In genomic region chr3:125051715-125052581, GRCh38 we compare ENCODE assay signal across 8 cellular contexts. TPM values are rescaled to one million over a fixed set of nuclear protein-coding genes. Genes with fewer than 3 reads are reported as not detected.
DNase-seq lines count a peak whose midpoint lies in the region; ATAC-seq and TF ChIP-seq lines count a peak whose summit lies in the region.

No MANE protein-coding gene starts in this region.

- peak overlapping the region; percentile 36 to 57 (median 41) for H3K9ac ChIP-seq in skeletal muscle tissue (ENCODE audit: low read depth in 1 of 3, low read length in 3 of 3)

- H3K27ac ChIP-seq in Peyer's patch = peak overlapping the region; percentile 60 to 93 (median 80)
- H3K27ac ChIP-seq in left ventricle myocardium inferior (replicated peaks) = peak overlapping the region; percentile 96
- H3K27ac ChIP-seq in skeletal muscle tissue (ENCODE audit: low read depth, low read length) = peak overlapping the region; percentile 77

- H3K27me3 ChIP-seq in Peyer's patch (no peaks in the 10 kb centered on the region), left ventricle myocardium inferior (ENCODE audit: low read depth) (no peaks in the 10 kb centered on the region), skeletal muscle tissue (ENCODE audit: control insufficient read depth in 3 of 3, insufficient read depth in 3 of 3, low read length in 3 of 3) (no peaks in the 10 kb centered on the region)

- ATAC-seq in GM18511 (IDR thresholded peaks at IDR 0.05; ENCODE audit: unreplicated experiment) (peak; percentile 33), GM19328 (IDR thresholded peaks at IDR 0.05; ENCODE audit: unreplicated experiment) (no peak)

- H3K36me3 ChIP-seq in Peyer's patch = no peaks in the 10 kb centered on the region
- peaks cover 4% of the 10 kb centered on the region for H3K36me3 ChIP-seq in left ventricle myocardium inferior
- peaks cover 0 to 6% (median 0%) of the 10 kb centered on the region in 3 donors for H3K36me3 ChIP-seq in skeletal muscle tissue (ENCODE audit: control insufficient read depth in 3 of 3, insufficient read depth in 3 of 3, low read length in 3 of 3)

- TF ChIP-seq POLR2A in Peyer's patch (IDR thresholded peaks at IDR 0.05) = no peak

- peak; percentile 52 to 64 (median 57) for DNase-seq in Peyer's patch
- DNase-seq in activated gamma-delta T cell treated with anti-CD3 and anti-CD28 coated beads, Interleukin-2, amount 50 U/mL, for 16 hours (ENCODE audit: low read depth) = peak; percentile 69
- DNase-seq in left ventricle myocardium inferior = peak; percentile 70
- no peak for DNase-seq in NCI-H1436 (lab: John Stamatoyannopoulos, UW)
- no peak for DNase-seq in cerebellar nuclear complex (lab: John Stamatoyannopoulos, UW)

- intact Hi-C loops in left ventricle myocardium inferior (cut with micrococcal nuclease) = loop anchor here (10.0 kb wide), 1 partner anchor 57 kb away; no protein-coding TSS in a partner anchor

- peaks cover 0 to 38% (median 10%) of the 10 kb centered on the region in 4 donors for H3K4me1 ChIP-seq in Peyer's patch
- peaks cover 92% of the 10 kb centered on the region for H3K4me1 ChIP-seq in left ventricle myocardium inferior
- H3K4me1 ChIP-seq in skeletal muscle tissue (ENCODE audit: control insufficient read depth in 3 of 3, insufficient read depth in 3 of 3, low read length in 3 of 3) = peaks cover 55 to 70% (median 69%) of the 10 kb centered on the region in 3 donors

- H3K4me3 ChIP-seq in Peyer's patch = peak overlapping the region; percentile 3 to 30 (median 8)
- H3K4me3 ChIP-seq in left ventricle myocardium inferior = peak overlapping the region; percentile 90
- H3K4me3 ChIP-seq in skeletal muscle tissue (ENCODE audit: low read length in 3 of 3) = peak overlapping the region; percentile 11 to 89 (median 47)

- H3K9me3 ChIP-seq in Peyer's patch (no peaks in the 10 kb centered on the region), left ventricle myocardium inferior (replicated peaks) (no peaks in the 10 kb centered on the region), skeletal muscle tissue (ENCODE audit: control insufficient read depth in 3 of 3, low read length in 3 of 3) (no peaks in the 10 kb centered on the region)

- TF ChIP-seq CTCF in Peyer's patch (IDR thresholded peaks at IDR 0.05) (no peak), left ventricle myocardium inferior (IDR thresholded peaks at IDR 0.05; ENCODE audit: borderline replicate concordance) (no peak)

RNA-seq across cellular contexts. Expression of gene HEG1, which starts 3.8 kb away (rescaled TPM):
- total RNA-seq in Peyer's patch (10 to 100 TPM in 3 of 4 donors, 1 to 10 TPM in 1; 6.0 to 52.8 (median 10.9) TPM), left ventricle myocardium inferior (105 TPM), skeletal muscle tissue (25.1 TPM)

Comparison
In these comparisons a context has a peak if more than half of its experiments do, and no peak if none do; other contexts are left out.
1. DNase-seq: peak in Peyer's patch (3 of 3), activated gamma-delta T cell treated with anti-CD3 and anti-CD28 coated beads, Interleukin-2, amount 50 U/mL, for 16 hours (single experiment) and left ventricle myocardium inferior (single experiment); none in NCI-H1436 (single experiment) and cerebellar nuclear complex (0 of 2).
2. H3K4me3 ChIP-seq: peak in every context shown above with its lines; median percentile 90 in left ventricle myocardium inferior; 47 in skeletal muscle tissue; 8 in Peyer's patch.
3. Peak in every context shown above with its lines, with median percentiles within 50 percentile points of each other: H3K27ac ChIP-seq.